ENCODE assay signal across 1 cellular context in genomic region chr3:183845608-183846288, GRCh38.
TF ChIP-seq lines count a peak whose summit lies in the region.

No MANE protein-coding gene starts in this region.

TF ChIP-seq in HCT116, 20 proteins besides CTCF, POLR2A, EP300 and RAD21 (continued from another document):
- TF ChIP-seq REST (IDR thresholded peaks at IDR 0.05; ENCODE audit: low read depth): no peak
